ENCODE assay signal across 10 cellular contexts in genomic region chr1:21337459-21337930, GRCh38. TPM values are rescaled to one million over a fixed set of nuclear protein-coding genes. Genes with fewer than 3 reads are reported as not detected.
DNase-seq lines count a peak whose midpoint lies in the region; ATAC-seq, FAIRE-seq and TF ChIP-seq lines count a peak whose summit lies in the region.
"Had no signal": no experiment of that assay in that cellular context is flagged by ENCODE, and none has a peak within 500 bp of the region (broad histone marks: within the 10 kb centered on the region; RNA-seq: fewer than 3 reads in every experiment).

No MANE protein-coding gene starts in this region.

- 48% methylated on average over 8 of the region's 8 CpGs for WGBS in right cardiac atrium

- H3K4me1 Mint-ChIP-seq in T-helper 1 cell treated with Interleukin-12 subunit alpha and Interleukin-12 subunit beta and Interleukin-4 antibody, amounts not matched to agents 30 μg/mL and 1 μg/mL, for 36 hours (ENCODE audit: low read depth) = peaks cover 72% of the 10 kb centered on the region

- no peaks in the 10 kb centered on the region for H3K36me3 ChIP-seq in PC-9 (ENCODE audit: low read depth)
- H3K36me3 ChIP-seq in subcutaneous abdominal adipose tissue (ENCODE audit: control insufficient read depth in 5 of 5, insufficient read depth in 5 of 5, low read length in 5 of 5) = peaks cover 0 to 3% (median 0%) of the 10 kb centered on the region in 5 donors

- FAIRE-seq in HTR-8/SVneo (lab: Jason Lieb, UNC) = no peak

- H4K20me1 ChIP-seq in PC-9 (ENCODE audit: insufficient read depth) = no peaks in the 10 kb centered on the region

- intact Hi-C loops in PC-9 (cut with micrococcal nuclease; ENCODE audit: unreplicated experiment) = no loop called here
- intact Hi-C loops in right cardiac atrium (cut with DNase I) = no loop called here

- H3K27me3 Mint-ChIP-seq in T-helper 1 cell treated with Interleukin-12 subunit alpha and Interleukin-12 subunit beta and Interleukin-4 antibody, amounts not matched to agents 30 μg/mL and 1 μg/mL, for 36 hours (ENCODE audit: low read depth) = no peaks in the 10 kb centered on the region

- H3K4me2 ChIP-seq in PC-9 = peak overlapping the region; percentile 50

- peak overlapping the region; percentile 15 for H3K27ac Mint-ChIP-seq in T-helper 1 cell treated with Interleukin-12 subunit alpha and Interleukin-12 subunit beta and Interleukin-4 antibody, amounts not matched to agents 30 μg/mL and 1 μg/mL, for 36 hours

- no peak for ATAC-seq in right cardiac atrium
- no peak for ATAC-seq in GM18520 (IDR thresholded peaks at IDR 0.05; ENCODE audit: unreplicated experiment)
- ATAC-seq: HCT116 had no signal

- H3K27me3 ChIP-seq in PC-9 (ENCODE audit: insufficient read depth, low read depth) = no peaks in the 10 kb centered on the region
- H3K27me3 ChIP-seq in right cardiac atrium (ENCODE audit: control insufficient read depth, insufficient read depth) = no peaks in the 10 kb centered on the region
- H3K27me3 ChIP-seq in subcutaneous abdominal adipose tissue (ENCODE audit: control insufficient read depth in 5 of 5, insufficient read depth in 4 of 5, low read length in 5 of 5) = no peaks in the 10 kb centered on the region

- TF ChIP-seq CTCF in PC-9 (conservative IDR thresholded peaks at IDR 0.05) = no peak

- H3K9me2 ChIP-seq in PC-9 (ENCODE audit: insufficient read depth) = no peaks in the 10 kb centered on the region

- peak overlapping the region; percentile 7 for H3K4me3 Mint-ChIP-seq in T-helper 1 cell treated with Interleukin-12 subunit alpha and Interleukin-12 subunit beta and Interleukin-4 antibody, amounts not matched to agents 30 μg/mL and 1 μg/mL, for 36 hours

- CTCF ChIA-PET in PC-9 (lab: Charles Lee) = interaction anchor here (1.4 kb wide), 1 partner anchor 67 kb away, joined by 4 read pairs; no protein-coding TSS in a partner anchor

- H3K79me2 ChIP-seq in PC-9 (ENCODE audit: low read depth) = peaks cover 62% of the 10 kb centered on the region

- H3K4me1 ChIP-seq in PC-9 (replicated peaks; ENCODE audit: insufficient read depth) = peaks cover 73% of the 10 kb centered on the region
- peaks cover 45% of the 10 kb centered on the region for H3K4me1 ChIP-seq in right cardiac atrium (ENCODE audit: control insufficient read depth, insufficient read depth, low read length)
- peaks cover 51 to 94% (median 87%) of the 10 kb centered on the region in 5 donors for H3K4me1 ChIP-seq in subcutaneous abdominal adipose tissue (ENCODE audit: control insufficient read depth in 5 of 5, insufficient read depth in 5 of 5, low read length in 5 of 5)

- H3K27ac ChIP-seq in PC-9 = peak overlapping the region; percentile 63
- H3K27ac ChIP-seq in right cardiac atrium (ENCODE audit: low read length) = peak overlapping the region; percentile 73
- peak overlapping the region; percentile 89 for H3K27ac ChIP-seq in subcutaneous abdominal adipose tissue (ENCODE audit: low read depth, low read length)

- peaks cover 15% of the 10 kb centered on the region for H3K36me3 Mint-ChIP-seq in T-helper 1 cell treated with Interleukin-12 subunit alpha and Interleukin-12 subunit beta and Interleukin-4 antibody, amounts not matched to agents 30 μg/mL and 1 μg/mL, for 36 hours (ENCODE audit: low read depth)

- peak overlapping the region in 1 of 5 donors; percentile 33 for H3K9ac ChIP-seq in subcutaneous abdominal adipose tissue (ENCODE audit: low read length in 5 of 5)

- no TSS peak for BruUV-seq in PC-9 (replicated peaks; lab: Mats Ljungman, UMichigan)

- H3K4me3 ChIP-seq in PC-9 (no peak overlapping the region), right cardiac atrium (ENCODE audit: low read length) (no peak overlapping the region), subcutaneous abdominal adipose tissue (ENCODE audit: low read depth in 1 of 5, low read length in 5 of 5) (peak overlapping the region in 1 of 5 donors; percentile 22)
- H3K4me3 ChIP-seq: lung had no signal

- peaks cover 46% of the 10 kb centered on the region for H3F3A ChIP-seq in PC-9 (ENCODE audit: insufficient read depth, low read depth)

- POLR2A ChIA-PET in PC-9 (lab: Charles Lee; ENCODE audit: unreplicated experiment) = interaction anchor here (0.6 to 0.7 kb wide), 3 partner anchors 12 to 676 kb away, joined by 4 to 5 read pairs (median 4); no protein-coding TSS in a partner anchor

- DNase-seq in T-helper 1 cell (no peak), PC-9 (no peak), right cardiac atrium (no peak), NCI-H1694 (lab: John Stamatoyannopoulos, UW) (no peak), HTR-8/SVneo (ENCODE audit: insufficient read length, low spot score) (no peak)

- H3K9me3 Mint-ChIP-seq in T-helper 1 cell treated with Interleukin-12 subunit alpha and Interleukin-12 subunit beta and Interleukin-4 antibody, amounts not matched to agents 30 μg/mL and 1 μg/mL, for 36 hours = no peaks in the 10 kb centered on the region

- H3K9me3 ChIP-seq in PC-9 (ENCODE audit: insufficient read depth, low read depth) (no peaks in the 10 kb centered on the region), right cardiac atrium (ENCODE audit: control insufficient read depth, low read length) (no peaks in the 10 kb centered on the region), subcutaneous abdominal adipose tissue (ENCODE audit: control insufficient read depth in 5 of 5, low read length in 5 of 5) (no peaks in the 10 kb centered on the region)

- no peak overlapping the region for H2AFZ ChIP-seq in PC-9

RNA-seq across cellular contexts. Expression of gene ECE1, which starts 47.2 kb away (rescaled TPM):
- total RNA-seq in PC-9 (2021) = 80.8 and 82.1 TPM in 2 replicates
- 100 to 1,000 TPM in 3 of 4 donors, 10 to 100 TPM in 1; 99.1 to 158 (median 114) TPM for total RNA-seq in right cardiac atrium
- 76.2 TPM for polyA plus RNA-seq in right cardiac atrium
